In the genomic region with DNA sequence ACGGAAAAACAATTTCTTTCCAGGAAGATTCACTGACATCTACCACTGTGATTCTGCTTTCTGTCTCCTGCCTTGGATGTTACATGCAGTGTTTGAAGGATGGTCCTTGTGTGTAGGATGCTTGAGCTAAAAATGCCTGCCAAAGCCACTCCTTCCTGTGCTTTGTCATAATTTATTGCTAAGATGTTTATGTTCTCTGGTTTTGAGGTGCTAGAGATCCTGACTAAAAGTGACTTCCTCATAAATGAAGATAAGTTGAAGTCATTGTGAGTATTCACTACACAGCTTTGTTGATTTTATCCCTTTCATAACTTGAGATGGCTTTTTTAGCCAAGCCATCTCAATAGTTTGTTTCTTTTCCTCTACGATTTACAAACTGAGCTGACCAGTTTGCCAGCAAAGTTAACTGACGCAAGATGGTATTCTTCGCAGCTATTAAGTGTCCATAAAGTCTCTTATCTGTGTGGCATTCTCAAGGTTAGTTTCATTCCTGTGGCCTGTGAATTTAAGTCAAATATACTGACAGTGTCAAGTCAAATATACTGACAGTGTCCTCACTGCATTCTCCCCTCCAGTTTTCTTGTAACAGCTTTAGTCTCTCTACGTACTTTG, we compare ENCODE assay signal across 2 cellular contexts.
TF ChIP-seq lines count a peak whose summit lies in the region.

No MANE protein-coding gene starts in this region.

TF ChIP-seq in IMR-90, 13 proteins besides CTCF, POLR2A, EP300 and RAD21:
- TF ChIP-seq RCOR1 (IDR thresholded peaks at IDR 0.05; ENCODE audit: insufficient replicate concordance, low read length) (no peak), MAFK (IDR thresholded peaks at IDR 0.05; ENCODE audit: low read depth, low read length) (no peak), MXI1 (IDR thresholded peaks at IDR 0.05; ENCODE audit: borderline replicate concordance, low read depth, low read length) (no peak), CEBPB (IDR thresholded peaks at IDR 0.05; ENCODE audit: low read depth, low read length) (no peak), NFE2L2 (IDR thresholded peaks at IDR 0.05; ENCODE audit: low read depth, low read length) (no peak), MAZ (IDR thresholded peaks at IDR 0.05; ENCODE audit: borderline replicate concordance, low read depth, low read length) (no peak), CHD1 (IDR thresholded peaks at IDR 0.05; ENCODE audit: low read depth, low read length) (no peak), BHLHE40 (IDR thresholded peaks at IDR 0.05; ENCODE audit: low read depth, low read length) (no peak), SMC3 (IDR thresholded peaks at IDR 0.05; ENCODE audit: low read depth, low read length) (no peak)
- TF ChIP-seq, protein P1, sequence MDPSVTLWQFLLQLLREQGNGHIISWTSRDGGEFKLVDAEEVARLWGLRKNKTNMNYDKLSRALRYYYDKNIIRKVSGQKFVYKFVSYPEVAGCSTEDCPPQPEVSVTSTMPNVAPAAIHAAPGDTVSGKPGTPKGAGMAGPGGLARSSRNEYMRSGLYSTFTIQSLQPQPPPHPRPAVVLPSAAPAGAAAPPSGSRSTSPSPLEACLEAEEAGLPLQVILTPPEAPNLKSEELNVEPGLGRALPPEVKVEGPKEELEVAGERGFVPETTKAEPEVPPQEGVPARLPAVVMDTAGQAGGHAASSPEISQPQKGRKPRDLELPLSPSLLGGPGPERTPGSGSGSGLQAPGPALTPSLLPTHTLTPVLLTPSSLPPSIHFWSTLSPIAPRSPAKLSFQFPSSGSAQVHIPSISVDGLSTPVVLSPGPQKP (IDR thresholded peaks at IDR 0.05; ENCODE audit: borderline replicate concordance, low read depth, low read length) = no peak
- TF ChIP-seq, protein P2, sequence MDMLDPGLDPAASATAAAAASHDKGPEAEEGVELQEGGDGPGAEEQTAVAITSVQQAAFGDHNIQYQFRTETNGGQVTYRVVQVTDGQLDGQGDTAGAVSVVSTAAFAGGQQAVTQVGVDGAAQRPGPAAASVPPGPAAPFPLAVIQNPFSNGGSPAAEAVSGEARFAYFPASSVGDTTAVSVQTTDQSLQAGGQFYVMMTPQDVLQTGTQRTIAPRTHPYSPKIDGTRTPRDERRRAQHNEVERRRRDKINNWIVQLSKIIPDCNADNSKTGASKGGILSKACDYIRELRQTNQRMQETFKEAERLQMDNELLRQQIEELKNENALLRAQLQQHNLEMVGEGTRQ (IDR thresholded peaks at IDR 0.05; ENCODE audit: low read depth, low read length) = no peak

TF ChIP-seq in K562, 482 proteins besides CTCF, POLR2A, EP300 and RAD21:
- TF ChIP-seq, protein P3, sequence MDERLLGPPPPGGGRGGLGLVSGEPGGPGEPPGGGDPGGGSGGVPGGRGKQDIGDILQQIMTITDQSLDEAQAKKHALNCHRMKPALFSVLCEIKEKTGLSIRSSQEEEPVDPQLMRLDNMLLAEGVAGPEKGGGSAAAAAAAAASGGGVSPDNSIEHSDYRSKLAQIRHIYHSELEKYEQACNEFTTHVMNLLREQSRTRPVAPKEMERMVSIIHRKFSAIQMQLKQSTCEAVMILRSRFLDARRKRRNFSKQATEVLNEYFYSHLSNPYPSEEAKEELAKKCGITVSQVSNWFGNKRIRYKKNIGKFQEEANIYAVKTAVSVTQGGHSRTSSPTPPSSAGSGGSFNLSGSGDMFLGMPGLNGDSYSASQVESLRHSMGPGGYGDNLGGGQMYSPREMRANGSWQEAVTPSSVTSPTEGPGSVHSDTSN (CRISPR knock-in tag; IDR thresholded peaks at IDR 0.05; ENCODE audit: low read depth) = no peak
- TF ChIP-seq, protein P3 (tag; conservative IDR thresholded peaks at IDR 0.05; ENCODE audit: low read depth) = peak; percentile 55; the same call in 1 of the 2 replicates
- TF ChIP-seq MTA2 (IDR thresholded peaks at IDR 0.05; ENCODE audit: low read depth) (no peak), SMAD4 (CRISPR knock-in tag; conservative IDR thresholded peaks at IDR 0.05) (no peak), ZNF175 (CRISPR knock-in tag; IDR thresholded peaks at IDR 0.05; ENCODE audit: low read depth) (no peak), CTBP1 (IDR thresholded peaks at IDR 0.05; ENCODE audit: borderline replicate concordance) (0 out of 2 replicates have a peak, but pooled peaks have one; percentile 25), SPI1 (IDR thresholded peaks at IDR 0.05; ENCODE audit: borderline replicate concordance, low read depth, low read length) (0 out of 2 replicates have a peak, but pooled peaks have one; percentile 28), MEIS2 (IDR thresholded peaks at IDR 0.05; ENCODE audit: partially characterized antibody) (peak; percentile 73), RBM14 (IDR thresholded peaks at IDR 0.05; ENCODE audit: borderline replicate concordance, insufficient read depth, low read depth, low read length) (no peak), MAFG (tag; conservative IDR thresholded peaks at IDR 0.05) (no peak), CAMTA2 (CRISPR knock-in tag; conservative IDR thresholded peaks at IDR 0.05) (no peak), FUS (optimal IDR thresholded peaks at IDR 0.05; ENCODE audit: low read depth, low read length) (no peak), TCF7L2 (IDR thresholded peaks at IDR 0.05; ENCODE audit: low read depth, low read length) (no peak), ARHGAP35 (IDR thresholded peaks at IDR 0.05; ENCODE audit: partially characterized antibody) (no peak), ZNF224 (CRISPR knock-in tag; IDR thresholded peaks at IDR 0.05) (no peak), TAF15 (IDR thresholded peaks at IDR 0.05; ENCODE audit: low read depth, low read length) (no peak), EGR1 (conservative IDR thresholded peaks at IDR 0.05) (no peak)
- TF ChIP-seq, protein P4, sequence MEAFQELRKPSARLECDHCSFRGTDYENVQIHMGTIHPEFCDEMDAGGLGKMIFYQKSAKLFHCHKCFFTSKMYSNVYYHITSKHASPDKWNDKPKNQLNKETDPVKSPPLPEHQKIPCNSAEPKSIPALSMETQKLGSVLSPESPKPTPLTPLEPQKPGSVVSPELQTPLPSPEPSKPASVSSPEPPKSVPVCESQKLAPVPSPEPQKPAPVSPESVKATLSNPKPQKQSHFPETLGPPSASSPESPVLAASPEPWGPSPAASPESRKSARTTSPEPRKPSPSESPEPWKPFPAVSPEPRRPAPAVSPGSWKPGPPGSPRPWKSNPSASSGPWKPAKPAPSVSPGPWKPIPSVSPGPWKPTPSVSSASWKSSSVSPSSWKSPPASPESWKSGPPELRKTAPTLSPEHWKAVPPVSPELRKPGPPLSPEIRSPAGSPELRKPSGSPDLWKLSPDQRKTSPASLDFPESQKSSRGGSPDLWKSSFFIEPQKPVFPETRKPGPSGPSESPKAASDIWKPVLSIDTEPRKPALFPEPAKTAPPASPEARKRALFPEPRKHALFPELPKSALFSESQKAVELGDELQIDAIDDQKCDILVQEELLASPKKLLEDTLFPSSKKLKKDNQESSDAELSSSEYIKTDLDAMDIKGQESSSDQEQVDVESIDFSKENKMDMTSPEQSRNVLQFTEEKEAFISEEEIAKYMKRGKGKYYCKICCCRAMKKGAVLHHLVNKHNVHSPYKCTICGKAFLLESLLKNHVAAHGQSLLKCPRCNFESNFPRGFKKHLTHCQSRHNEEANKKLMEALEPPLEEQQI (IDR thresholded peaks at IDR 0.05) = no peak
- TF ChIP-seq, protein P5, sequence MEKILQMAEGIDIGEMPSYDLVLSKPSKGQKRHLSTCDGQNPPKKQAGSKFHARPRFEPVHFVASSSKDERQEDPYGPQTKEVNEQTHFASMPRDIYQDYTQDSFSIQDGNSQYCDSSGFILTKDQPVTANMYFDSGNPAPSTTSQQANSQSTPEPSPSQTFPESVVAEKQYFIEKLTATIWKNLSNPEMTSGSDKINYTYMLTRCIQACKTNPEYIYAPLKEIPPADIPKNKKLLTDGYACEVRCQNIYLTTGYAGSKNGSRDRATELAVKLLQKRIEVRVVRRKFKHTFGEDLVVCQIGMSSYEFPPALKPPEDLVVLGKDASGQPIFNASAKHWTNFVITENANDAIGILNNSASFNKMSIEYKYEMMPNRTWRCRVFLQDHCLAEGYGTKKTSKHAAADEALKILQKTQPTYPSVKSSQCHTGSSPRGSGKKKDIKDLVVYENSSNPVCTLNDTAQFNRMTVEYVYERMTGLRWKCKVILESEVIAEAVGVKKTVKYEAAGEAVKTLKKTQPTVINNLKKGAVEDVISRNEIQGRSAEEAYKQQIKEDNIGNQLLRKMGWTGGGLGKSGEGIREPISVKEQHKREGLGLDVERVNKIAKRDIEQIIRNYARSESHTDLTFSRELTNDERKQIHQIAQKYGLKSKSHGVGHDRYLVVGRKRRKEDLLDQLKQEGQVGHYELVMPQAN (IDR thresholded peaks at IDR 0.05; ENCODE audit: borderline replicate concordance) = no peak
- TF ChIP-seq, protein P6, sequence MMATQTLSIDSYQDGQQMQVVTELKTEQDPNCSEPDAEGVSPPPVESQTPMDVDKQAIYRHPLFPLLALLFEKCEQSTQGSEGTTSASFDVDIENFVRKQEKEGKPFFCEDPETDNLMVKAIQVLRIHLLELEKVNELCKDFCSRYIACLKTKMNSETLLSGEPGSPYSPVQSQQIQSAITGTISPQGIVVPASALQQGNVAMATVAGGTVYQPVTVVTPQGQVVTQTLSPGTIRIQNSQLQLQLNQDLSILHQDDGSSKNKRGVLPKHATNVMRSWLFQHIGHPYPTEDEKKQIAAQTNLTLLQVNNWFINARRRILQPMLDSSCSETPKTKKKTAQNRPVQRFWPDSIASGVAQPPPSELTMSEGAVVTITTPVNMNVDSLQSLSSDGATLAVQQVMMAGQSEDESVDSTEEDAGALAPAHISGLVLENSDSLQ (IDR thresholded peaks at IDR 0.05) = peak; percentile 62
- TF ChIP-seq, protein P7, sequence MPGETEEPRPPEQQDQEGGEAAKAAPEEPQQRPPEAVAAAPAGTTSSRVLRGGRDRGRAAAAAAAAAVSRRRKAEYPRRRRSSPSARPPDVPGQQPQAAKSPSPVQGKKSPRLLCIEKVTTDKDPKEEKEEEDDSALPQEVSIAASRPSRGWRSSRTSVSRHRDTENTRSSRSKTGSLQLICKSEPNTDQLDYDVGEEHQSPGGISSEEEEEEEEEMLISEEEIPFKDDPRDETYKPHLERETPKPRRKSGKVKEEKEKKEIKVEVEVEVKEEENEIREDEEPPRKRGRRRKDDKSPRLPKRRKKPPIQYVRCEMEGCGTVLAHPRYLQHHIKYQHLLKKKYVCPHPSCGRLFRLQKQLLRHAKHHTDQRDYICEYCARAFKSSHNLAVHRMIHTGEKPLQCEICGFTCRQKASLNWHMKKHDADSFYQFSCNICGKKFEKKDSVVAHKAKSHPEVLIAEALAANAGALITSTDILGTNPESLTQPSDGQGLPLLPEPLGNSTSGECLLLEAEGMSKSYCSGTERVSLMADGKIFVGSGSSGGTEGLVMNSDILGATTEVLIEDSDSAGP (CRISPR knock-in tag; IDR thresholded peaks at IDR 0.05) = no peak
